Comparison of ENCODE assay signal across 14 cellular contexts in the genomic region with DNA sequence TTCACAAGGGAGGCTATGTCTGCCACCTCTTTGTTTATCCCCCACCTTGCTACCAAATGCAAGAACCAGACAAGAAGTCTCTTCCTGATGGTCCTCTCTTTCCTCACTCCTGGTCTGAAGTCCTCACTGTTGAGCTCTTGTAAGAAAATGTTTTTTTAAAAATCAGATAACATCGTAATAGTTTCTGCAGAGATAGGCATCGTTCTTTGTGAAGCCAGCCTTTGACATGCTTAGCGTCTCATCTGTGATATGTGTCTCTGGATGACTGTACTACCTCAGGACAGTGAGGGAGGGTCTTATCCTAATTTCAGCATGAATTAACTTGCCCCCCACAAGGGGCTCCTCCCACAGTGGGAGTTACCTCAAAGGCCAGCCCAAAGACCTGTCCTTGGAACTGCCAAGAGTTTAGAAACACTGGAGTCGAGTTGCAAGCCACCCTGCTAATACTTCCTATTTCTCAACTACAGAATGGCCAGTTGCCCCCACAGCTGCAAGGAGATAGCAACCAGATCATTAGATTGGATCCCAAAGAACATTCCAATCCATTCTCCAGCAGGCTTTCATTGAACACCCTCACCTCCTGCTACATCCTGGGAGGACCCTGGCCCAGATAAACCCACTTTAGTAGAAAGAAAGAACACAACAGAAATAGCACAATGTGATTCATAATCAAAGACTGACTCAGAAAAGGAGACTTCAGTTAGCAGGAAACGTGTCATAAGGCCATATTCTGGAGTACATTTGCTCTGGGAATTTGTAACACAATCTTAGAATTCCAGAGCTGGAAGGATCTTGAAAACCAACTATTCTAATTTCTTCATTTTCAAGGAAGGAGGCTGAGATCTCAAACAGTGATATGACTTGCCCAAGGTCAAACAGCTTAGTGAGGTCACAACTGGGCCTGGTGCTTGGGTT.
A peak's percentile ranks its signal among the peaks of the same experiment; 100 is the strongest.
DNase-seq lines count a peak whose midpoint lies in the region; TF ChIP-seq lines count a peak whose summit lies in the region.
"Had no signal": no experiment of that assay in that cellular context is flagged by ENCODE, and none has a peak within 500 bp of the region (broad histone marks: within the 10 kb centered on the region; RNA-seq: fewer than 3 reads in every experiment).

No MANE protein-coding gene starts in this region.

- POLR2A ChIA-PET in BJ (lab: Charles Lee), result interaction anchor here (0.7 kb wide), 2 partner anchors 360 to 831 kb away, joined by 3 to 4 read pairs; no protein-coding TSS in a partner anchor

- no peaks in the 10 kb centered on the region for H3K27me3 ChIP-seq in BJ (ENCODE audit: control insufficient read depth, insufficient read depth, low read length)
- H3K27me3 ChIP-seq in MG63, result no peaks in the 10 kb centered on the region
- H3K27me3 ChIP-seq in brain microvascular endothelial cell (replicated peaks), result no peaks in the 10 kb centered on the region

- peak; percentile 51 for DNase-seq in BJ (ENCODE audit: low read depth)
- peak; percentile 32 for DNase-seq in MG63
- DNase-seq in brain microvascular endothelial cell, result peak; percentile 40
- DNase-seq in kidney tubule cell (ENCODE audit: low spot score), result peak; percentile 67
- no peak for DNase-seq in lower leg skin (ENCODE audit: low spot score in 2 of 2)
- DNase-seq in T1000 (lab: John Stamatoyannopoulos, UW), result no peak
- DNase-seq in mucosa of gallbladder (ENCODE audit: low spot score), result no peak
- DNase-seq in NCI-H2081 treated with DMSO at 0.1 percent for 48 hours (lab: John Stamatoyannopoulos, UW), result no peak
- DNase-seq: activated T-cell treated with anti-CD3 and anti-CD28 coated beads, Interleukin-2, amount 50 U/mL, for 4 hours; CD8-positive, alpha-beta T cell; left colon; NCI-H345 had no signal

- peaks cover 2% of the 10 kb centered on the region; the same call in 1 of the 2 replicates for H3K9me3 ChIP-seq in MG63

- CTCF ChIA-PET in BJ (lab: Yijun Ruan, JAX), result no interaction called here

- no peak for TF ChIP-seq POLR2A in lower leg skin (IDR thresholded peaks at IDR 0.05)

- H3K36me3 ChIP-seq in BJ (ENCODE audit: control insufficient read depth, insufficient read depth, low read length) (no peaks in the 10 kb centered on the region), MG63 (no peaks in the 10 kb centered on the region), brain microvascular endothelial cell (replicated peaks) (no peaks in the 10 kb centered on the region)
- H3K36me3 ChIP-seq: esophagus muscularis mucosa, WERI-Rb-1 had no signal

- intact Hi-C loops in lower leg skin (cut with DNase I; ENCODE audit: low total_unique reads), result no loop called here

- in situ Hi-C loops in brain microvascular endothelial cell (cut with HindIII; ENCODE audit: low pct_ligation_motif_present, low sequenced_read_pairs), result no loop called here

- peak overlapping the region; percentile 88 for H3K27ac ChIP-seq in brain microvascular endothelial cell
- H3K27ac ChIP-seq: esophagus muscularis mucosa, WERI-Rb-1 had no signal

- H3K4me3 ChIP-seq in BJ (ENCODE audit: low read depth, low read length) (no peak overlapping the region), MG63 (no peak overlapping the region), brain microvascular endothelial cell (ENCODE audit: low read depth, low read length) (no peak overlapping the region), lower leg skin (ENCODE audit: low read depth, poor library complexity, severe bottlenecking) (no peak overlapping the region)
- H3K4me3 ChIP-seq: esophagus muscularis mucosa had no signal

- WGBS in lower leg skin, 2 donors, result 83 to 85% methylated on average over 5 of the region's 5 CpGs

- no peak for TF ChIP-seq CTCF in BJ (IDR thresholded peaks at IDR 0.05; ENCODE audit: insufficient read depth, low read depth, low read length)
- no peak for TF ChIP-seq CTCF in brain microvascular endothelial cell (IDR thresholded peaks at IDR 0.05; ENCODE audit: low read depth, low read length, missing control alignments)
- TF ChIP-seq CTCF in lower leg skin (IDR thresholded peaks at IDR 0.05), result no peak

Comparison
In these comparisons a context has a peak if more than half of its experiments do, and no peak if none do; other contexts are left out.
1. DNase-seq: peak in BJ (single experiment), MG63 (single experiment), brain microvascular endothelial cell (single experiment) and kidney tubule cell (single experiment); none in lower leg skin (0 of 2), T1000 (single experiment), mucosa of gallbladder (single experiment) and NCI-H2081 treated with DMSO at 0.1 percent for 48 hours (single experiment).